13 cellular contexts compared by ENCODE assay signal in the genomic region with DNA sequence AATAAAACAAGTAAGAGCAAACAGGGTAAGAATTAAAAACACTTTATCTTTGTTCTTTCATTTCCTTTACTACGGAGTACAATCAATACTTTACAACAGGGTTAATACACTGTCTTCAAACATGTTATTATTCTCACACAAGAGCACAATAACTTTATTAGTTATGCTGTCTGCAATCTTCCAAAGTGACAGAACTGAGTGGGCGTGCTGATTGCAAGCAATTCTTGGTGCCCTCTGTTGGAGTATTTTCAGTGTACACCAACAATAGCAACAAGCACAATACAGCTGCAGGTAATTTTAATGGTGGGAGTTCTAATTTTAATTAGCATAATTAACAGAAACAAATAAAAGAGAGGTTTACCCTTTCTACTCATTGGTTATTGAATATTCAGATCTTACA. TPM values are rescaled to one million over a fixed set of nuclear protein-coding genes. Genes with fewer than 3 reads are reported as not detected.
DNase-seq lines count a peak whose midpoint lies in the region; TF ChIP-seq lines count a peak whose summit lies in the region.
"Had no signal": no experiment of that assay in that cellular context is flagged by ENCODE, and none has a peak within 500 bp of the region (broad histone marks: within the 10 kb centered on the region; RNA-seq: fewer than 3 reads in every experiment).

No MANE protein-coding gene starts in this region.

- peak; percentile 19 for TF ChIP-seq CTCF in foreskin fibroblast (IDR thresholded peaks at IDR 0.05; ENCODE audit: low read depth, low read length)
- peak; percentile 44 for TF ChIP-seq CTCF in retinal pigment epithelial cell (conservative IDR thresholded peaks at IDR 0.05; ENCODE audit: low read depth, low read length)
- no peak for TF ChIP-seq CTCF in GM10266 (IDR thresholded peaks at IDR 0.05; ENCODE audit: control insufficient read depth, insufficient read depth, low read depth, missing control alignments)
- TF ChIP-seq CTCF in Peyer's patch (IDR thresholded peaks at IDR 0.05), result peak in 2 of 6 experiments; percentile 30 to 42

- TF ChIP-seq POLR2A in Peyer's patch (IDR thresholded peaks at IDR 0.05), result no peak

- H3K4me1 ChIP-seq in Peyer's patch, result no peaks in the 10 kb centered on the region

- no peak overlapping the region for H3K27ac ChIP-seq in Peyer's patch
- H3K27ac ChIP-seq: PC-9 had no signal

- H3K36me3 ChIP-seq in Peyer's patch, result no peaks in the 10 kb centered on the region

- no peaks in the 10 kb centered on the region for H3K27me3 ChIP-seq in Peyer's patch

- H3K9me3 ChIP-seq in Peyer's patch, result no peaks in the 10 kb centered on the region

- DNase-seq in DMS 273 (lab: John Stamatoyannopoulos, UW; ENCODE audit: unreplicated experiment) (peak; percentile 15), DMS 273 treated with DMSO at 0.1 percent for 48 hours (lab: John Stamatoyannopoulos, UW) (no peak), SW480 (ENCODE audit: low spot score) (peak; percentile 22), foreskin fibroblast (peak in 1 of 2 donors; percentile 33), retinal pigment epithelial cell (ENCODE audit: low read depth) (no peak), GM10266 (ENCODE audit: extremely low spot score) (no peak), Peyer's patch (no peak), germinal center (ENCODE audit: low spot score) (no peak)
- DNase-seq: 8988T, NCI-H1436 treated with DMSO at 0.1 percent for 48 hours, PC-9, retina had no signal

- H3K4me3 ChIP-seq in foreskin fibroblast (ENCODE audit: low read depth in 1 of 2, low read length in 2 of 2) (no peak overlapping the region), retinal pigment epithelial cell (ENCODE audit: low read length) (no peak overlapping the region), Peyer's patch (no peak overlapping the region)
- H3K4me3 ChIP-seq: lung, PC-9 had no signal

RNA-seq across cellular contexts. Expression of a gene that starts 33.9 kb away (rescaled TPM):
- total RNA-seq in Peyer's patch, result 100 to 1,000 TPM; 109 to 192 (median 153) TPM

Comparison
In these comparisons a context has a peak if more than half of its experiments do, and no peak if none do; other contexts are left out.
1. DNase-seq: peak in DMS 273 (single experiment) and SW480 (single experiment); none in DMS 273 treated with DMSO at 0.1 percent for 48 hours (single experiment), retinal pigment epithelial cell (single experiment), GM10266 (single experiment), Peyer's patch (0 of 3) and germinal center (single experiment).